1 cellular context compared by ENCODE assay signal in the genomic region with DNA sequence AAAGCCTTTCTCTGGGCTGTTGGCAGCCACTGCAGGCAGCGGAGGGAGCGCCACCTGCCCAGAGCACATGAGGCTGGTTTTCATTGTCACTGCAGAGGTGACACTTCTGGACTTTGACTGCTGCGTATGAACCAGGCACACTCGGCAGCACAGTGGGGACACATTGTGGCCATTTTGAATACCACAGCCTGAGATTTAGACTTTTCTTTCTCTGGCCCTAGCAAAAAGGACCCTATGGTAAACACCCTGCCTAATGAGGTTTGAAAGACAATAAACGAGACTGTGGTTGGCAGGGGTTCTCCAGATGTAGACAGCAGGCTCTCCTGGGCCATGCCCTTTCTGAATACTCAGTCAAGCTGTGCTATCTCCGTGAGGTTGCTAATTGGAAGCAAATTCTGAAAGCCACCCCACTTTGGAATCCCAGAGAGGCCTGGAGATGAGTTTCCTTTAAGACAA.
TF ChIP-seq lines count a peak whose summit lies in the region.

No MANE protein-coding gene starts in this region.

TF ChIP-seq in GM12878, 131 proteins besides CTCF, POLR2A, EP300 and RAD21 (continued from another document):
- TF ChIP-seq, protein P1, sequence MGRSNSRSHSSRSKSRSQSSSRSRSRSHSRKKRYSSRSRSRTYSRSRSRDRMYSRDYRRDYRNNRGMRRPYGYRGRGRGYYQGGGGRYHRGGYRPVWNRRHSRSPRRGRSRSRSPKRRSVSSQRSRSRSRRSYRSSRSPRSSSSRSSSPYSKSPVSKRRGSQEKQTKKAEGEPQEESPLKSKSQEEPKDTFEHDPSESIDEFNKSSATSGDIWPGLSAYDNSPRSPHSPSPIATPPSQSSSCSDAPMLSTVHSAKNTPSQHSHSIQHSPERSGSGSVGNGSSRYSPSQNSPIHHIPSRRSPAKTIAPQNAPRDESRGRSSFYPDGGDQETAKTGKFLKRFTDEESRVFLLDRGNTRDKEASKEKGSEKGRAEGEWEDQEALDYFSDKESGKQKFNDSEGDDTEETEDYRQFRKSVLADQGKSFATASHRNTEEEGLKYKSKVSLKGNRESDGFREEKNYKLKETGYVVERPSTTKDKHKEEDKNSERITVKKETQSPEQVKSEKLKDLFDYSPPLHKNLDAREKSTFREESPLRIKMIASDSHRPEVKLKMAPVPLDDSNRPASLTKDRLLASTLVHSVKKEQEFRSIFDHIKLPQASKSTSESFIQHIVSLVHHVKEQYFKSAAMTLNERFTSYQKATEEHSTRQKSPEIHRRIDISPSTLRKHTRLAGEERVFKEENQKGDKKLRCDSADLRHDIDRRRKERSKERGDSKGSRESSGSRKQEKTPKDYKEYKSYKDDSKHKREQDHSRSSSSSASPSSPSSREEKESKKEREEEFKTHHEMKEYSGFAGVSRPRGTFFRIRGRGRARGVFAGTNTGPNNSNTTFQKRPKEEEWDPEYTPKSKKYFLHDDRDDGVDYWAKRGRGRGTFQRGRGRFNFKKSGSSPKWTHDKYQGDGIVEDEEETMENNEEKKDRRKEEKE (IDR thresholded peaks at IDR 0.05), result no peak
- TF ChIP-seq NFXL1 (IDR thresholded peaks at IDR 0.05; ENCODE audit: borderline replicate concordance) (0 out of 2 replicates have a peak, but pooled peaks have one; percentile 61), FOXM1 (IDR thresholded peaks at IDR 0.05; ENCODE audit: low read depth, low read length) (no peak), BMI1 (IDR thresholded peaks at IDR 0.05; ENCODE audit: borderline replicate concordance) (no peak)
- TF ChIP-seq, protein P2, sequence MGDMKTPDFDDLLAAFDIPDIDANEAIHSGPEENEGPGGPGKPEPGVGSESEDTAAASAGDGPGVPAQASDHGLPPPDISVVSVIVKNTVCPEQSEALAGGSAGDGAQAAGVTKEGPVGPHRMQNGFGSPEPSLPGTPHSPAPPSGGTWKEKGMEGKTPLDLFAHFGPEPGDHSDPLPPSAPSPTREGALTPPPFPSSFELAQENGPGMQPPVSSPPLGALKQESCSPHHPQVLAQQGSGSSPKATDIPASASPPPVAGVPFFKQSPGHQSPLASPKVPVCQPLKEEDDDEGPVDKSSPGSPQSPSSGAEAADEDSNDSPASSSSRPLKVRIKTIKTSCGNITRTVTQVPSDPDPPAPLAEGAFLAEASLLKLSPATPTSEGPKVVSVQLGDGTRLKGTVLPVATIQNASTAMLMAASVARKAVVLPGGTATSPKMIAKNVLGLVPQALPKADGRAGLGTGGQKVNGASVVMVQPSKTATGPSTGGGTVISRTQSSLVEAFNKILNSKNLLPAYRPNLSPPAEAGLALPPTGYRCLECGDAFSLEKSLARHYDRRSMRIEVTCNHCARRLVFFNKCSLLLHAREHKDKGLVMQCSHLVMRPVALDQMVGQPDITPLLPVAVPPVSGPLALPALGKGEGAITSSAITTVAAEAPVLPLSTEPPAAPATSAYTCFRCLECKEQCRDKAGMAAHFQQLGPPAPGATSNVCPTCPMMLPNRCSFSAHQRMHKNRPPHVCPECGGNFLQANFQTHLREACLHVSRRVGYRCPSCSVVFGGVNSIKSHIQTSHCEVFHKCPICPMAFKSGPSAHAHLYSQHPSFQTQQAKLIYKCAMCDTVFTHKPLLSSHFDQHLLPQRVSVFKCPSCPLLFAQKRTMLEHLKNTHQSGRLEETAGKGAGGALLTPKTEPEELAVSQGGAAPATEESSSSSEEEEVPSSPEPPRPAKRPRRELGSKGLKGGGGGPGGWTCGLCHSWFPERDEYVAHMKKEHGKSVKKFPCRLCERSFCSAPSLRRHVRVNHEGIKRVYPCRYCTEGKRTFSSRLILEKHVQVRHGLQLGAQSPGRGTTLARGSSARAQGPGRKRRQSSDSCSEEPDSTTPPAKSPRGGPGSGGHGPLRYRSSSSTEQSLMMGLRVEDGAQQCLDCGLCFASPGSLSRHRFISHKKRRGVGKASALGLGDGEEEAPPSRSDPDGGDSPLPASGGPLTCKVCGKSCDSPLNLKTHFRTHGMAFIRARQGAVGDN (IDR thresholded peaks at IDR 0.05), result 0 out of 2 replicates have a peak, but pooled peaks have one; percentile 49
TF ChIP-seq in GM12878: peak in this region for 13.
